In the genomic region with DNA sequence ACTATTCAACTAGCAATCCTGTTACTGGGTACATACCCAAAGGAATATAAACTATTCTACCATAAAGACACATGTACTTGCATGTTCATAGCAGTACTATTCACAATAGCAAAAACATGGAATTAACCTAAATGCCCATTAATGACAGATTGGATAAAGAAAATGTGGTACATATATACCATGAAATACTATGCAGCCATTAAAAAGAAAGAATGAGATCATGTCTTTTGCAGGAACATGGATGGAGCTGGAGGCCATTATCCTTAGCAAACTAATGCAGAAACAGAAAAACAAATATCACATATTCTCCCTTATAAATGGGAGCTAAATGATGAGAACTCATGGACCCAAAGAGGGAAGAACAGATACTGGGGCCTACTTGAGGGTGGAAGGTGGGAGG, we compare ENCODE assay signal across 3 cellular contexts.
DNase-seq lines count a peak whose midpoint lies in the region; ATAC-seq, FAIRE-seq and TF ChIP-seq lines count a peak whose summit lies in the region.
"Not testable (repeated sequence)": the region's sequence is repeated elsewhere in the genome, so short reads cannot be mapped to it uniquely, and the experiment has no call there.

No MANE protein-coding gene starts in this region.

- not testable (repeated sequence) for H3K9me1 ChIP-seq in K562 (ENCODE audit: control insufficient read depth, insufficient read depth, low read length)

- H3K4me3 ChIP-seq in HEK293 (ENCODE audit: low read depth, low read length); K562: not testable (repeated sequence)

- H3K27me3 ChIP-seq in K562 (ENCODE audit: control insufficient read depth in 2 of 2, insufficient read depth in 2 of 2, low read length in 2 of 2) = not testable (repeated sequence)

- not testable (repeated sequence) for H3K4me2 ChIP-seq in K562 (ENCODE audit: insufficient read depth, low read length)

- FAIRE-seq in K562 (lab: Jason Lieb, UNC) = not testable (repeated sequence)

- H2AFZ ChIP-seq in K562 (ENCODE audit: low read depth, low read length) = not testable (repeated sequence)

- not testable (repeated sequence) for H3K27ac ChIP-seq in HEK293 (ENCODE audit: extremely low read depth, low read depth, low read length); K562 (ENCODE audit: extremely low read depth, low read depth, low read length)

- TF ChIP-seq POLR2A in K562 (conservative IDR thresholded peaks at IDR 0.05) = not testable (repeated sequence)

- DNase-seq in K562 (ENCODE audit: extremely low read depth in 1 of 4, low spot score in 3 of 4) = not testable (repeated sequence)

- H3K9me3 ChIP-seq in HEK293 (ENCODE audit: control insufficient read depth, insufficient read depth, low read depth, low read length); K562 (replicated peaks; ENCODE audit: control insufficient read depth, insufficient read depth, low read depth, low read length): not testable (repeated sequence)

- H4K20me1 ChIP-seq in K562 (replicated peaks; ENCODE audit: control insufficient read depth, insufficient read depth, low read length) = not testable (repeated sequence)

- not testable (repeated sequence) for TF ChIP-seq CTCF in HEK293 (tag by site-specific recombination; IDR thresholded peaks at IDR 0.05); K562 (IDR thresholded peaks at IDR 0.05 in 2 of 3, conservative IDR thresholded peaks at IDR 0.05 in 1 of 3; ENCODE audit: insufficient read depth in 2 of 3, low read depth in 1 of 3, low read length in 3 of 3)

- CTCF ChIA-PET in HEK293 (lab: Yijun Ruan, JAX) = interaction anchor here (0.7 kb wide), 1 partner anchor 661 kb away, joined by 3 read pairs; no protein-coding TSS in a partner anchor
- CTCF ChIA-PET in K562 (lab: Yijun Ruan, JAX; ENCODE audit: low intra/inter-chr PET ratio) = not testable (repeated sequence)

- not testable (repeated sequence) for BruUV-seq in K562 (replicated peaks; lab: Mats Ljungman, UMichigan)

- in situ Hi-C loops in K562 (cut with MboI) = loop anchor here (25.0 kb wide), 1 partner anchor 659 kb away; no protein-coding TSS in a partner anchor

- intact Hi-C loops in K562 (cut with micrococcal nuclease) = loop anchor here (10.0 kb wide), 1 partner anchor 79 kb away; no protein-coding TSS in a partner anchor

- not testable (repeated sequence) for TF ChIP-seq EP300 in K562 (IDR thresholded peaks at IDR 0.05; ENCODE audit: low read length)

- not testable (repeated sequence) for H3K79me2 ChIP-seq in K562 (ENCODE audit: control insufficient read depth, insufficient read depth, low read length)

- not testable (repeated sequence) for H3K4me1 ChIP-seq in HEK293 (ENCODE audit: control insufficient read depth, insufficient read depth, low read length); K562 (replicated peaks in 1 of 2; ENCODE audit: control insufficient read depth in 2 of 2, insufficient read depth in 2 of 2, low read length in 2 of 2)

- POLR2A ChIA-PET in HEK293 (lab: Yijun Ruan, JAX) = not testable (repeated sequence)
- POLR2A ChIA-PET in K562 (lab: Yijun Ruan, JAX) = interaction anchor here (0.6 to 0.7 kb wide), 2 partner anchors 364 to 709 kb away, joined by 3 to 4 read pairs; no protein-coding TSS in a partner anchor

- not testable (repeated sequence) for TF ChIP-seq RAD21 in K562 (CRISPR knock-in tag; conservative IDR thresholded peaks at IDR 0.05 in 1 of 2, IDR thresholded peaks at IDR 0.05 in 1 of 2)

- not testable (repeated sequence) for ATAC-seq in SK-N-SH treated with all-trans-retinoic acid at 6 μM for 48 hours, K562

- H3K36me3 ChIP-seq in HEK293 (ENCODE audit: control insufficient read depth in 2 of 2, insufficient read depth in 1 of 2, low read length in 2 of 2); K562 (ENCODE audit: control insufficient read depth, insufficient read depth, low read length): not testable (repeated sequence)

- not testable (repeated sequence) for H3K9ac ChIP-seq in K562 (ENCODE audit: insufficient read depth in 1 of 2, low read depth in 2 of 2, low read length in 2 of 2)

TF ChIP-seq in HEK293, 187 proteins besides CTCF, POLR2A, EP300 and RAD21:
- peak; percentile 54; the same call in 1 of the 2 replicates for TF ChIP-seq ZNF146 (tag by site-specific recombination; IDR thresholded peaks at IDR 0.05)
TF ChIP-seq in HEK293: peak in this region for 1; not testable (repeated sequence) for 186.

TF ChIP-seq in SK-N-SH treated with all-trans-retinoic acid at 6 μM for 48 hours, 23 proteins besides CTCF, POLR2A, EP300 and RAD21:
- TF ChIP-seq ZNF8 (CRISPR knock-in tag; IDR thresholded peaks at IDR 0.05) = peak; percentile 63; the same call in 1 of the 2 replicates

TF ChIP-seq in K562, 482 proteins besides CTCF, POLR2A, EP300 and RAD21:
- TF ChIP-seq ZNF146 (CRISPR knock-in tag; IDR thresholded peaks at IDR 0.05; ENCODE audit: unreplicated experiment) = peak; percentile 48
TF ChIP-seq in K562: peak in this region for 1; not testable (repeated sequence) for 481.
